ENCODE assay signal across 2 cellular contexts in the genomic region with DNA sequence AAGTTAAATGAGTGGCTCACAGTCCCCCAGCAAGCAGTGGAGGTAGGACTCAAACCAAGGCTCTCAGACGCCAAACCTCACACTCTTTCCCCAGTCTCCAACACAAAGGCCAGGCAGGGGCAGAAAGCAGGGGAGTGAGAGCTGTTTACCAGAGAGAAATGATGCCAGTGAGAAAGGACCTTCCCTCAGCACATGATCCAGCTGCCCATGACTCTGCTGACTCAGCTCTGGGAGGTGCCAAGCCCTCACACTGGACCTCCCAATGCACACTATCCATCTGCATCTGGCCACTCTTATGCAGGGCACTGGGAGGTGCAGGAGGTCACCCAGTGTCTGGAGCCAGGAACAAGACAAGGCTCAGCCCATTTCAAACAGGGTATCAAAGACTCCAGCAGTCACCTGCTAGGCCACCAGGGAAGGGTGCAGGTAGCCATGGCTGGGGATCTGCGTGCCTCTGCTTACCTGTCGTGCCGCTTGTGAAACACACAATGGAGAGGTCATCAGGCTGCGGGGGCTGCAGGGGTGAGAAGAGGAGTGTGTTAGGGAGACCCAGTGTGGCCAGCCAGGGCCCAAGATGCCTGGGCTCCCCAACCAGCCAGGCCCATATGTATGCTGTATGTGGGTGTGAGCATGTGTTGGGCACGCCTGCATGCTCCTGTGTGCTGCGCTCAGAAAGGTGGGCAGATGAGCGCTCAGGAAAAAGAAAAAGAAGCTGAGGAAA.
A peak's percentile ranks its signal among the peaks of the same experiment; 100 is the strongest.
TF ChIP-seq lines count a peak whose summit lies in the region.

No MANE protein-coding gene starts in this region.

TF ChIP-seq in A549, 52 proteins besides CTCF, POLR2A, EP300 and RAD21:
- TF ChIP-seq NPAS2 (CRISPR knock-in tag; IDR thresholded peaks at IDR 0.05; ENCODE audit: borderline replicate concordance) (no peak), MAFK (IDR thresholded peaks at IDR 0.05; ENCODE audit: partially characterized antibody) (peak; percentile 45)
- TF ChIP-seq, protein P1, sequence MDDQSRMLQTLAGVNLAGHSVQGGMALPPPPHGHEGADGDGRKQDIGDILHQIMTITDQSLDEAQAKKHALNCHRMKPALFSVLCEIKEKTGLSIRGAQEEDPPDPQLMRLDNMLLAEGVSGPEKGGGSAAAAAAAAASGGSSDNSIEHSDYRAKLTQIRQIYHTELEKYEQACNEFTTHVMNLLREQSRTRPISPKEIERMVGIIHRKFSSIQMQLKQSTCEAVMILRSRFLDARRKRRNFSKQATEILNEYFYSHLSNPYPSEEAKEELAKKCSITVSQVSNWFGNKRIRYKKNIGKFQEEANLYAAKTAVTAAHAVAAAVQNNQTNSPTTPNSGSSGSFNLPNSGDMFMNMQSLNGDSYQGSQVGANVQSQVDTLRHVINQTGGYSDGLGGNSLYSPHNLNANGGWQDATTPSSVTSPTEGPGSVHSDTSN (IDR thresholded peaks at IDR 0.05) = no peak

TF ChIP-seq in K562, 482 proteins besides CTCF, POLR2A, EP300 and RAD21:
- peak; percentile 29; the same call in 1 of the 2 replicates for TF ChIP-seq MAFK (IDR thresholded peaks at IDR 0.05; ENCODE audit: low read length)
- TF ChIP-seq ZC3H8 (IDR thresholded peaks at IDR 0.05) = no peak
- TF ChIP-seq ZNF316 (IDR thresholded peaks at IDR 0.05) = peak; percentile 35; the same call in 1 of the 2 replicates
